Comparison of ENCODE assay signal across 30 cellular contexts in the genomic region with DNA sequence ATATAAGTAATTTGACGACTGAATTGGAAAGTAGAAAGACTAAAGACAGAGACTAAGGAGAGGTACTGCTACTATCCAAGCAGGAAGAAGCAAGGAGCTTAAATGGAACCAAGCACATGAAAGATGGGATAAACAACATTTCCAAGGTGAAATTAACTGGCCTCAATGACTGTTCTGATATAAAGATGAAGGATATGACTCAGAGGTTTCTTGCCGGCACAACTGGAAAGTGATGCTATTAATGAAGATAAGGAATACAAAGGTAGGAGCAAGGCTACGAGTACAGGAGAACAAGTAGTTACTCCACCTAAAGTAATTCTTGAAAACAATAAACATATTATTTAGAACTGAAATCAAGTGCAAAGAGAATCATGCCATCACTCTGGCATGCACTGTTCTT. TPM values are rescaled to one million over a fixed set of nuclear protein-coding genes. Genes with fewer than 3 reads are reported as not detected.
A peak's percentile ranks its signal among the peaks of the same experiment; 100 is the strongest.
DNase-seq lines count a peak whose midpoint lies in the region; FAIRE-seq and TF ChIP-seq lines count a peak whose summit lies in the region.
"Had no signal": no experiment of that assay in that cellular context is flagged by ENCODE, and none has a peak within 500 bp of the region (broad histone marks: within the 10 kb centered on the region; RNA-seq: fewer than 3 reads in every experiment).

No MANE protein-coding gene starts in this region.

- H3K27me3 Mint-ChIP-seq in activated T-helper 1 cell treated with anti-CD3 and anti-CD28 coated beads, Interleukin-12 subunit alpha, Interleukin-12 subunit beta, Interleukin-2, Interleukin-4 antibody, amounts not matched to agents 30 ng/mL and 10 ng/mL and 1 ng/mL, durations not matched to agents 14 hours and 24 hours and 36 hours (ENCODE audit: insufficient read depth): no peaks in the 10 kb centered on the region
- no peaks in the 10 kb centered on the region for H3K27me3 Mint-ChIP-seq in activated CD4-positive, alpha-beta memory T cell treated with anti-CD3 and anti-CD28 coated beads for 36 hours
- H3K27me3 Mint-ChIP-seq: activated naive CD4-positive, alpha-beta T cell treated with anti-CD3 and anti-CD28 coated beads, Interleukin-2, amount 50 U/mL, for 24 hours; central memory CD8-positive, alpha-beta T cell; naive thymus-derived CD4-positive, alpha-beta T cell; T-helper 17 cell had no signal

- DNase-seq in H54 (ENCODE audit: insufficient read length, low spot score) (peak; percentile 16), fibroblast of pulmonary artery (ENCODE audit: low read depth) (peak; percentile 14), superior temporal gyrus (ENCODE audit: extremely low spot score) (peak; percentile 47), RKO (ENCODE audit: low spot score) (no peak), SW480 (ENCODE audit: low spot score) (no peak)
- no peak for DNase-seq in activated T-helper 1 cell treated with anti-CD3 and anti-CD28 coated beads, Interleukin-12 subunit alpha, Interleukin-12 subunit beta, Interleukin-2, Interleukin-4 antibody, amounts not matched to agents 30 ng/mL and 10 ng/mL and 1 ng/mL, durations not matched to agents 14 hours and 24 hours and 36 hours (ENCODE audit: low spot score)
- DNase-seq in activated CD4-positive, alpha-beta memory T cell treated with anti-CD3 and anti-CD28 coated beads for 36 hours: no peak
- DNase-seq: AML-193; aorta; DMS53; GF-D8; H9; immature natural killer cell; left lung; naive thymus-derived CD4-positive, alpha-beta T cell; NCI-H1048; NCI-H187; NCI-H2171 treated with DMSO at 0.1 percent for 48 hours; NCI-H524 treated with DMSO at 0.1 percent for 48 hours; occipital lobe; Peyer's patch; stimulated activated CD4-positive, alpha-beta T cell treated with anti-CD3 and anti-CD28 coated beads, Interleukin-4, amount 100 ng/mL, for 1 hour; stimulated activated naive CD4-positive, alpha-beta T cell treated with Interleukin-2 at 50 U/mL for 16 hours; T-helper 17 cell; tibial artery had no signal

- H3K4me1 Mint-ChIP-seq in activated T-helper 1 cell treated with anti-CD3 and anti-CD28 coated beads, Interleukin-12 subunit alpha, Interleukin-12 subunit beta, Interleukin-2, Interleukin-4 antibody, amounts not matched to agents 30 ng/mL and 10 ng/mL and 1 ng/mL, durations not matched to agents 14 hours and 24 hours and 36 hours (ENCODE audit: low read depth): peaks cover 29% of the 10 kb centered on the region
- peaks cover 50% of the 10 kb centered on the region for H3K4me1 Mint-ChIP-seq in activated CD4-positive, alpha-beta memory T cell treated with anti-CD3 and anti-CD28 coated beads for 36 hours (ENCODE audit: low read depth)

- no peak overlapping the region for H3K4me3 Mint-ChIP-seq in activated T-helper 1 cell treated with anti-CD3 and anti-CD28 coated beads, Interleukin-12 subunit alpha, Interleukin-12 subunit beta, Interleukin-2, Interleukin-4 antibody, amounts not matched to agents 30 ng/mL and 10 ng/mL and 1 ng/mL, durations not matched to agents 14 hours and 24 hours and 36 hours
- H3K4me3 Mint-ChIP-seq in activated CD4-positive, alpha-beta memory T cell treated with anti-CD3 and anti-CD28 coated beads for 36 hours: no peak overlapping the region
- H3K4me3 Mint-ChIP-seq: activated naive CD4-positive, alpha-beta T cell treated with anti-CD3 and anti-CD28 coated beads, Interleukin-2, amount 50 U/mL, for 24 hours; central memory CD8-positive, alpha-beta T cell; H9; immature natural killer cell; mesothelial cell of epicardium; naive thymus-derived CD4-positive, alpha-beta T cell; T-helper 17 cell had no signal

- TF ChIP-seq CTCF in fibroblast of pulmonary artery (IDR thresholded peaks at IDR 0.05; ENCODE audit: low read length, missing control alignments): no peak

- peaks cover 39% of the 10 kb centered on the region for H3K36me3 Mint-ChIP-seq in activated T-helper 1 cell treated with anti-CD3 and anti-CD28 coated beads, Interleukin-12 subunit alpha, Interleukin-12 subunit beta, Interleukin-2, Interleukin-4 antibody, amounts not matched to agents 30 ng/mL and 10 ng/mL and 1 ng/mL, durations not matched to agents 14 hours and 24 hours and 36 hours (ENCODE audit: low read depth)
- peaks cover 34% of the 10 kb centered on the region for H3K36me3 Mint-ChIP-seq in activated CD4-positive, alpha-beta memory T cell treated with anti-CD3 and anti-CD28 coated beads for 36 hours

- POLR2A ChIA-PET in activated CD4-positive, alpha-beta memory T cell treated with anti-CD3 and anti-CD28 coated beads for 36 hours (lab: Charles Lee): no interaction called here

- intact Hi-C loops in activated T-helper 1 cell treated with anti-CD3 and anti-CD28 coated beads, Interleukin-12 subunit alpha, Interleukin-12 subunit beta, Interleukin-2, Interleukin-4 antibody, amounts not matched to agents 30 ng/mL and 10 ng/mL and 1 ng/mL, durations not matched to agents 14 hours and 24 hours and 36 hours (cut with micrococcal nuclease): no loop called here
- intact Hi-C loops in activated CD4-positive, alpha-beta memory T cell treated with anti-CD3 and anti-CD28 coated beads for 36 hours (cut with micrococcal nuclease): no loop called here

- H3K9me3 Mint-ChIP-seq in activated T-helper 1 cell treated with anti-CD3 and anti-CD28 coated beads, Interleukin-12 subunit alpha, Interleukin-12 subunit beta, Interleukin-2, Interleukin-4 antibody, amounts not matched to agents 30 ng/mL and 10 ng/mL and 1 ng/mL, durations not matched to agents 14 hours and 24 hours and 36 hours: no peaks in the 10 kb centered on the region
- no peaks in the 10 kb centered on the region for H3K9me3 Mint-ChIP-seq in activated CD4-positive, alpha-beta memory T cell treated with anti-CD3 and anti-CD28 coated beads for 36 hours
- H3K9me3 Mint-ChIP-seq: activated naive CD4-positive, alpha-beta T cell treated with anti-CD3 and anti-CD28 coated beads, Interleukin-2, amount 50 U/mL, for 24 hours; central memory CD8-positive, alpha-beta T cell; H9; immature natural killer cell; mesothelial cell of epicardium; naive thymus-derived CD4-positive, alpha-beta T cell had no signal

- no peak for TF ChIP-seq POLR2A in H54 (IDR thresholded peaks at IDR 0.05; ENCODE audit: low read depth, low read length)

- peak overlapping the region; percentile 7 for H3K27ac Mint-ChIP-seq in activated T-helper 1 cell treated with anti-CD3 and anti-CD28 coated beads, Interleukin-12 subunit alpha, Interleukin-12 subunit beta, Interleukin-2, Interleukin-4 antibody, amounts not matched to agents 30 ng/mL and 10 ng/mL and 1 ng/mL, durations not matched to agents 14 hours and 24 hours and 36 hours
- H3K27ac Mint-ChIP-seq in activated CD4-positive, alpha-beta memory T cell treated with anti-CD3 and anti-CD28 coated beads for 36 hours: no peak overlapping the region
- H3K27ac Mint-ChIP-seq: activated naive CD4-positive, alpha-beta T cell treated with anti-CD3 and anti-CD28 coated beads, Interleukin-2, amount 50 U/mL, for 24 hours; H9 had no signal

- no peak overlapping the region for H3K4me3 ChIP-seq in fibroblast of pulmonary artery (replicated peaks; ENCODE audit: low read depth, low read length)
- H3K4me3 ChIP-seq: hepatocyte, left lung, Peyer's patch, SJSA1, tibial artery had no signal

- CTCF ChIA-PET in activated CD4-positive, alpha-beta memory T cell treated with anti-CD3 and anti-CD28 coated beads for 36 hours (lab: Charles Lee): no interaction called here

- FAIRE-seq in H54 (lab: Jason Lieb, UNC): peak; percentile 81

RNA-seq across cellular contexts. Expression of a gene that starts 6.4 kb away (rescaled TPM):
- total RNA-seq in activated T-helper 1 cell treated with anti-CD3 and anti-CD28 coated beads, Interleukin-12 subunit alpha, Interleukin-12 subunit beta, Interleukin-2, Interleukin-4 antibody, amounts not matched to agents 30 ng/mL and 10 ng/mL and 1 ng/mL, durations not matched to agents 14 hours and 24 hours and 36 hours: 70.3 and 75.6 TPM in 2 replicates
- 10 to 100 TPM; 82.0 to 86.9 TPM for total RNA-seq in activated CD4-positive, alpha-beta memory T cell treated with anti-CD3 and anti-CD28 coated beads for 36 hours

Comparison
In these comparisons a context has a peak if more than half of its experiments do, and no peak if none do; other contexts are left out.
1. DNase-seq: peak in H54 (single experiment), fibroblast of pulmonary artery (single experiment) and superior temporal gyrus (single experiment); none in activated T-helper 1 cell treated with anti-CD3 and anti-CD28 coated beads, Interleukin-12 subunit alpha, Interleukin-12 subunit beta, Interleukin-2, Interleukin-4 antibody, amounts not matched to agents 30 ng/mL and 10 ng/mL and 1 ng/mL, durations not matched to agents 14 hours and 24 hours and 36 hours (single experiment), RKO (single experiment), activated CD4-positive, alpha-beta memory T cell treated with anti-CD3 and anti-CD28 coated beads for 36 hours (single experiment) and SW480 (single experiment).